In genomic region chr5:149237662-149238061, GRCh38 we compare ENCODE assay signal across 25 cellular contexts. TPM values are rescaled to one million over a fixed set of nuclear protein-coding genes. Genes with fewer than 3 reads are reported as not detected.
DNase-seq lines count a peak whose midpoint lies in the region; ATAC-seq and TF ChIP-seq lines count a peak whose summit lies in the region.
"Had no signal": no experiment of that assay in that cellular context is flagged by ENCODE, and none has a peak within 500 bp of the region (broad histone marks: within the 10 kb centered on the region; RNA-seq: fewer than 3 reads in every experiment).

No MANE protein-coding gene starts in this region.

- H4K20me1 ChIP-seq in GM23338 (replicated peaks; ENCODE audit: insufficient read depth): no peaks in the 10 kb centered on the region
- no peaks in the 10 kb centered on the region for H4K20me1 ChIP-seq in fibroblast of lung (ENCODE audit: control insufficient read depth, extremely low read depth, insufficient read depth, low read length)

- ATAC-seq in GM23338: peak; percentile 85
- ATAC-seq in naive thymus-derived CD8-positive, alpha-beta T cell: no peak
- no peak for ATAC-seq in HG02642 (IDR thresholded peaks at IDR 0.05; ENCODE audit: poor library complexity, unreplicated experiment)
- ATAC-seq: activated CD8-positive, alpha-beta memory T cell treated with anti-CD3 and anti-CD28 coated beads, Interleukin-2, amount 10 ng/mL, durations not matched to agents 7 days and 5 days; left lobe of liver had no signal

- H3K27ac ChIP-seq in GM23338 (ENCODE audit: low read depth) (no peak overlapping the region), fibroblast of lung (ENCODE audit: insufficient read depth, low read length) (no peak overlapping the region), ascending aorta (no peak overlapping the region)
- H3K27ac ChIP-seq: esophagus squamous epithelium, ovary, skin epidermis, thoracic aorta had no signal

- H3K9ac ChIP-seq in fibroblast of lung (ENCODE audit: insufficient read depth, low read length): no peak overlapping the region

- DNase-seq in GM23338 (ENCODE audit: low spot score) (peak; percentile 57), NCI-H82 (lab: John Stamatoyannopoulos, UW) (peak; percentile 45), fibroblast of lung (ENCODE audit: low read depth in 2 of 2) (peak in 1 of 2 donors; percentile 33), ascending aorta (ENCODE audit: low spot score in 2 of 2) (no peak), DMS79 treated with DMSO at 0.1 percent for 48 hours (lab: John Stamatoyannopoulos, UW) (no peak)
- DNase-seq in naive thymus-derived CD8-positive, alpha-beta T cell: no peak
- DNase-seq: activated CD4-positive, CD25-positive, alpha-beta regulatory T cell treated with anti-CD3 and anti-CD28 coated beads, Interleukin-2, amount 50 U/mL, for 72 hours; activated CD8-positive, alpha-beta memory T cell treated with anti-CD3 and anti-CD28 coated beads, Interleukin-2, amount 10 ng/mL, durations not matched to agents 7 days and 5 days; activated gamma-delta T cell; anterior cingulate cortex; C1 segment of cervical spinal cord; DND-41; esophagus squamous epithelium; KG1; NCI-H1092 treated with DMSO at 0.1 percent for 48 hours; NCI-H2171; ovary; SHP77 treated with DMSO at 0.1 percent for 48 hours; stimulated activated CD4-positive, alpha-beta T cell treated with anti-CD3 and anti-CD28 coated beads, Interleukin-4, amount 100 ng/mL, for 4 hours had no signal

- TF ChIP-seq CTCF in GM23338 (conservative IDR thresholded peaks at IDR 0.05; ENCODE audit: low read depth in 2 of 2): peak; percentile 56 to 67
- TF ChIP-seq CTCF in fibroblast of lung (conservative IDR thresholded peaks at IDR 0.05 in 1 of 2, IDR thresholded peaks at IDR 0.05 in 1 of 2; ENCODE audit: low read depth in 1 of 2, low read length in 2 of 2): peak; percentile 9 to 38
- no peak for TF ChIP-seq CTCF in ascending aorta (IDR thresholded peaks at IDR 0.05)

- H3K9me3 ChIP-seq in fibroblast of lung (ENCODE audit: control insufficient read depth, insufficient read depth, low read depth, low read length): no peaks in the 10 kb centered on the region
- H3K9me3 ChIP-seq in ascending aorta: no peaks in the 10 kb centered on the region
- H3K9me3 ChIP-seq: esophagus squamous epithelium, ovary, thoracic aorta had no signal

- no peaks in the 10 kb centered on the region; the same call in 2 of the 3 replicates for H3K9me3 Mint-ChIP-seq in GM23338
- peaks cover 0 to 10% (median 0%) of the 10 kb centered on the region in 9 donors for H3K9me3 Mint-ChIP-seq in naive thymus-derived CD8-positive, alpha-beta T cell
- H3K9me3 Mint-ChIP-seq: dendritic cell treated with granulocyte-macrophage colony-stimulating factor and Interleukin-4, amounts not matched to agents 40 ng/mL and 50 ng/mL, for 4 days; T-helper 2 cell treated with Interferon-gamma antibody and Interleukin-4, amounts not matched to agents 5 μg/mL and 100 μg/mL, for 36 hours had no signal

- no peak overlapping the region for H3K27ac Mint-ChIP-seq in GM23338
- H3K27ac Mint-ChIP-seq in naive thymus-derived CD8-positive, alpha-beta T cell: peak overlapping the region in 6 of 10 donors; percentile 7 to 91 (median 76)
- H3K27ac Mint-ChIP-seq: activated CD8-positive, alpha-beta memory T cell treated with anti-CD3 and anti-CD28 coated beads, Interleukin-2, amount 10 ng/mL, durations not matched to agents 7 days and 5 days; dendritic cell treated with granulocyte-macrophage colony-stimulating factor and Interleukin-4, amounts not matched to agents 40 ng/mL and 50 ng/mL, for 4 days; T-helper 2 cell treated with Interferon-gamma antibody and Interleukin-4, amounts not matched to agents 5 μg/mL and 100 μg/mL, for 36 hours had no signal

- POLR2A ChIA-PET in naive thymus-derived CD8-positive, alpha-beta T cell (lab: Charles Lee): no interaction called here

- H3K4me2 ChIP-seq in GM23338 (no peak overlapping the region), fibroblast of lung (ENCODE audit: extremely low read depth, insufficient read depth, low read length) (no peak overlapping the region)

- no peaks in the 10 kb centered on the region; the same call in 1 of the 2 replicates for H3K9me2 ChIP-seq in GM23338 (ENCODE audit: insufficient read depth)

- H3K4me1 ChIP-seq in GM23338 (ENCODE audit: insufficient read depth) (no peaks in the 10 kb centered on the region), fibroblast of lung (ENCODE audit: control insufficient read depth, extremely low read depth, insufficient read depth, low read length) (no peaks in the 10 kb centered on the region), ascending aorta (no peaks in the 10 kb centered on the region)

- H3K4me3 ChIP-seq in GM23338 (no peak overlapping the region), fibroblast of lung (replicated peaks in 1 of 4; ENCODE audit: control extremely low read depth in 1 of 4, insufficient read depth in 1 of 4, low read depth in 3 of 4, low read length in 4 of 4) (no peak overlapping the region), ascending aorta (no peak overlapping the region)
- H3K4me3 ChIP-seq: esophagus squamous epithelium, ovary, skin epidermis, thoracic aorta had no signal

- H3F3A ChIP-seq in GM23338 (replicated peaks; ENCODE audit: low read depth): no peaks in the 10 kb centered on the region

- H3K27me3 Mint-ChIP-seq in GM23338 (ENCODE audit: insufficient read depth, low read depth, poor library complexity): peaks cover 9% of the 10 kb centered on the region
- H3K27me3 Mint-ChIP-seq in naive thymus-derived CD8-positive, alpha-beta T cell: peaks cover 0 to 7% (median 2%) of the 10 kb centered on the region in 5 donors

- no peaks in the 10 kb centered on the region for H3K36me3 Mint-ChIP-seq in GM23338 (ENCODE audit: low read depth)
- peaks cover 0 to 3% (median 0%) of the 10 kb centered on the region in 3 donors for H3K36me3 Mint-ChIP-seq in naive thymus-derived CD8-positive, alpha-beta T cell
- H3K36me3 Mint-ChIP-seq: activated CD8-positive, alpha-beta memory T cell treated with anti-CD3 and anti-CD28 coated beads, Interleukin-2, amount 10 ng/mL, durations not matched to agents 7 days and 5 days had no signal

- H3K36me3 ChIP-seq in GM23338 (ENCODE audit: insufficient read depth) (no peaks in the 10 kb centered on the region), fibroblast of lung (ENCODE audit: control insufficient read depth, insufficient read depth, low read length) (peaks cover 12% of the 10 kb centered on the region), ascending aorta (peaks cover 14 to 41% of the 10 kb centered on the region in 2 donors)
- H3K36me3 ChIP-seq: ovary had no signal

- H2AFZ ChIP-seq in GM23338: no peak overlapping the region
- no peak overlapping the region for H2AFZ ChIP-seq in fibroblast of lung (ENCODE audit: low read length)

- no peaks in the 10 kb centered on the region for H3K4me1 Mint-ChIP-seq in GM23338
- peaks cover 28 to 61% (median 48%) of the 10 kb centered on the region in 4 donors for H3K4me1 Mint-ChIP-seq in naive thymus-derived CD8-positive, alpha-beta T cell

- no peaks in the 10 kb centered on the region for H3K27me3 ChIP-seq in GM23338 (ENCODE audit: insufficient read depth)
- no peaks in the 10 kb centered on the region for H3K27me3 ChIP-seq in fibroblast of lung (ENCODE audit: control insufficient read depth, insufficient read depth, low read length)
- no peaks in the 10 kb centered on the region for H3K27me3 ChIP-seq in ascending aorta
- H3K27me3 ChIP-seq: esophagus squamous epithelium, ovary had no signal

- H3K4me3 Mint-ChIP-seq in GM23338: no peak overlapping the region
- H3K4me3 Mint-ChIP-seq in naive thymus-derived CD8-positive, alpha-beta T cell: no peak overlapping the region
- H3K4me3 Mint-ChIP-seq: activated CD8-positive, alpha-beta memory T cell treated with anti-CD3 and anti-CD28 coated beads, Interleukin-2, amount 10 ng/mL, durations not matched to agents 7 days and 5 days; dendritic cell treated with granulocyte-macrophage colony-stimulating factor and Interleukin-4, amounts not matched to agents 40 ng/mL and 50 ng/mL, for 4 days; T-helper 2 cell treated with Interferon-gamma antibody and Interleukin-4, amounts not matched to agents 5 μg/mL and 100 μg/mL, for 36 hours had no signal

- H3K79me2 ChIP-seq in GM23338 (replicated peaks; ENCODE audit: insufficient read depth) (no peaks in the 10 kb centered on the region), fibroblast of lung (ENCODE audit: control insufficient read depth, insufficient read depth, low read length) (no peaks in the 10 kb centered on the region)

- intact Hi-C loops in ascending aorta (cut with DNase I): no loop called here

TF ChIP-seq in GM23338, 12 proteins besides CTCF, POLR2A, EP300 and RAD21:
- no peak for TF ChIP-seq ZNF331 (CRISPR knock-in tag; IDR thresholded peaks at IDR 0.05; ENCODE audit: low read depth)
- no peak for TF ChIP-seq NANOG (IDR thresholded peaks at IDR 0.05; ENCODE audit: borderline replicate concordance)
- no peak for TF ChIP-seq EZH2 (IDR thresholded peaks at IDR 0.05; ENCODE audit: low read depth, unreplicated experiment)
- no peak for TF ChIP-seq ZNF114 (CRISPR knock-in tag; IDR thresholded peaks at IDR 0.05)
- no peak for TF ChIP-seq POLR2AphosphoS5 (IDR thresholded peaks at IDR 0.05; ENCODE audit: low read depth)
- TF ChIP-seq CREB1 (CRISPR knock-in tag; IDR thresholded peaks at IDR 0.05; ENCODE audit: low read depth): no peak

RNA-seq across cellular contexts. Expression of gene AFAP1L1, which starts 34.0 kb away (rescaled TPM):
- total RNA-seq in GM23338 (2014; rRNA removed; shearing (Covaris generic)): 4.7 and 5.7 TPM in 2 replicates
- polyA plus RNA-seq in GM23338 (2016; fragmentation: Nextera tagmentation; extraction: Ambion mirVana): 2.8 and 3.2 TPM in 2 replicates
- 7.1 and 9.5 TPM in 2 replicates for total RNA-seq in fibroblast of lung
- polyA plus RNA-seq in fibroblast of lung: 2.7 and 3.0 TPM in 2 replicates
- 6.2 and 7.0 TPM in 2 replicates for polyA plus RNA-seq in fibroblast of lung (2012)
- 4.4 and 7.7 TPM in 2 replicates for polyA minus RNA-seq in fibroblast of lung (ENCODE audit: low replicate concordance)
- total RNA-seq in naive thymus-derived CD8-positive, alpha-beta T cell: under 1 TPM; 0.13 to 0.27 TPM
- 1 to 10 TPM in 2 of 3 donors, under 1 TPM in 1; 0.56 to 1.2 (median 1.1) TPM for polyA plus RNA-seq in naive thymus-derived CD8-positive, alpha-beta T cell
- 24.7 TPM for total RNA-seq in ascending aorta
- total RNA-seq: activated CD8-positive, alpha-beta memory T cell treated with anti-CD3 and anti-CD28 coated beads, Interleukin-2, amount 10 ng/mL, durations not matched to agents 7 days and 5 days had no signal

Comparison
In these comparisons a context has a peak if more than half of its experiments do, and no peak if none do; other contexts are left out.
1. DNase-seq: peak in GM23338 (single experiment) and NCI-H82 (single experiment); none in naive thymus-derived CD8-positive, alpha-beta T cell (0 of 10), ascending aorta (0 of 2) and DMS79 treated with DMSO at 0.1 percent for 48 hours (single experiment).
2. CTCF ChIP-seq: peak in GM23338 (2 of 2) and fibroblast of lung (2 of 2); none in ascending aorta (0 of 3).